In genomic region chr13:69579351-69579750, GRCh38 we compare ENCODE assay signal across 16 cellular contexts.
A peak's percentile ranks its signal among the peaks of the same experiment; 100 is the strongest.
DNase-seq lines count a peak whose midpoint lies in the region; ATAC-seq, FAIRE-seq and TF ChIP-seq lines count a peak whose summit lies in the region.
"Had no signal": no experiment of that assay in that cellular context is flagged by ENCODE, and none has a peak within 500 bp of the region (broad histone marks: within the 10 kb centered on the region; RNA-seq: fewer than 3 reads in every experiment).

No MANE protein-coding gene starts in this region.

- no peaks in the 10 kb centered on the region for H4K20me1 ChIP-seq in OCI-LY7 (ENCODE audit: insufficient read depth, low read length)

- H3K27ac Mint-ChIP-seq in Caco-2 (ENCODE audit: unreplicated experiment) = no peak overlapping the region
- H3K27ac Mint-ChIP-seq: activated CD4-positive, alpha-beta T cell treated with anti-CD3 and anti-CD28 coated beads, Interleukin-2, amount 10 ng/mL, durations not matched to agents 24 days and 14 days; activated naive CD4-positive, alpha-beta T cell treated with anti-CD3 and anti-CD28 coated beads, Interleukin-2, amount 50 U/mL, for 24 hours; CD4-positive, alpha-beta memory T cell; naive B cell had no signal

- no peaks in the 10 kb centered on the region for H3K4me1 ChIP-seq in OCI-LY7 (ENCODE audit: insufficient read depth, low read length, poor library complexity, severe bottlenecking)
- H3K4me1 ChIP-seq in right cardiac atrium (ENCODE audit: control insufficient read depth, insufficient read depth, low read length) = no peaks in the 10 kb centered on the region
- no peaks in the 10 kb centered on the region for H3K4me1 ChIP-seq in Caco-2

- no peaks in the 10 kb centered on the region for H3K79me2 ChIP-seq in OCI-LY7 (ENCODE audit: insufficient read depth, low read depth, low read length)

- H3K4me3 Mint-ChIP-seq in Caco-2 (ENCODE audit: unreplicated experiment) = no peak overlapping the region
- H3K4me3 Mint-ChIP-seq: activated CD4-positive, alpha-beta T cell treated with anti-CD3 and anti-CD28 coated beads, Interleukin-2, amount 10 ng/mL, durations not matched to agents 24 days and 14 days; activated naive CD4-positive, alpha-beta T cell treated with anti-CD3 and anti-CD28 coated beads, Interleukin-2, amount 50 U/mL, for 24 hours; CD4-positive, alpha-beta memory T cell; naive B cell had no signal

- no peak overlapping the region for H3K4me3 ChIP-seq in OCI-LY7 (ENCODE audit: low read depth, low read length, poor library complexity, severe bottlenecking)
- no peak overlapping the region for H3K4me3 ChIP-seq in right cardiac atrium (ENCODE audit: low read length)
- no peak overlapping the region for H3K4me3 ChIP-seq in Caco-2 (ENCODE audit: low read depth, low read length)
- H3K4me3 ChIP-seq: dorsolateral prefrontal cortex, K562 had no signal

- H3K9me3 ChIP-seq in OCI-LY7 (ENCODE audit: low read length) = no peaks in the 10 kb centered on the region
- no peaks in the 10 kb centered on the region for H3K9me3 ChIP-seq in right cardiac atrium (ENCODE audit: control insufficient read depth, low read length)
- no peaks in the 10 kb centered on the region for H3K9me3 ChIP-seq in Caco-2

- peaks cover 6% of the 10 kb centered on the region for H3K27me3 Mint-ChIP-seq in Caco-2 (ENCODE audit: insufficient read depth, unreplicated experiment)
- H3K27me3 Mint-ChIP-seq: activated CD4-positive, alpha-beta T cell treated with anti-CD3 and anti-CD28 coated beads, Interleukin-2, amount 10 ng/mL, durations not matched to agents 24 days and 14 days; activated naive CD4-positive, alpha-beta T cell treated with anti-CD3 and anti-CD28 coated beads, Interleukin-2, amount 50 U/mL, for 24 hours; CD4-positive, alpha-beta memory T cell; naive B cell had no signal

- 0 out of 2 replicates have a peak, but pooled peaks have one; percentile 21 for TF ChIP-seq CTCF in OCI-LY7 (conservative IDR thresholded peaks at IDR 0.05; ENCODE audit: low read length)
- peak in 1 of 2 experiments; percentile 8 for TF ChIP-seq CTCF in Caco-2 (IDR thresholded peaks at IDR 0.05; ENCODE audit: insufficient read depth in 1 of 2, low read depth in 1 of 2, low read length in 1 of 2, severe bottlenecking in 1 of 2, unreplicated experiment in 1 of 2)

- DNase-seq in Ammon's horn (ENCODE audit: low spot score) (peak; percentile 5), HT1080 (ENCODE audit: low read depth) (peak; percentile 6), OCI-LY7 (ENCODE audit: low spot score) (no peak), germinal center (ENCODE audit: low spot score) (no peak), COLO829 (ENCODE audit: low spot score) (no peak), right cardiac atrium (no peak), Caco-2 (no peak)
- DNase-seq: activated CD4-positive, alpha-beta T cell treated with anti-CD3 and anti-CD28 coated beads, Interleukin-2, amount 10 ng/mL, durations not matched to agents 24 days and 14 days; CD4-positive, alpha-beta memory T cell; dorsolateral prefrontal cortex; naive B cell; stimulated activated CD4-positive, alpha-beta T cell treated with anti-CD3 and anti-CD28 coated beads, Interleukin-2, amount 100 ng/mL, for 24 hours had no signal

- intact Hi-C loops in OCI-LY7 (cut with micrococcal nuclease; ENCODE audit: unreplicated experiment) (loop anchor here (10.0 kb wide), 1 partner anchor 65 kb away; no protein-coding TSS in a partner anchor), right cardiac atrium (cut with DNase I) (no loop called here), Caco-2 (cut with micrococcal nuclease; ENCODE audit: unreplicated experiment) (loop anchor here (1.0 to 2.0 kb wide), 2 partner anchors 15 to 278 kb away; no protein-coding TSS in a partner anchor)

- H3K36me3 ChIP-seq in OCI-LY7 (ENCODE audit: insufficient read depth, low read length) = no peaks in the 10 kb centered on the region
- H3K36me3 ChIP-seq in Caco-2 (ENCODE audit: control insufficient read depth, insufficient read depth, low read length) = no peaks in the 10 kb centered on the region

- no peak overlapping the region for H3K4me2 ChIP-seq in OCI-LY7 (ENCODE audit: low read length)

- CTCF ChIA-PET in OCI-LY7 (lab: Charles Lee; ENCODE audit: unreplicated experiment) (no interaction called here), Caco-2 (lab: Charles Lee) (no interaction called here)

- no peaks in the 10 kb centered on the region for H3K36me3 Mint-ChIP-seq in Caco-2 (ENCODE audit: insufficient read depth, unreplicated experiment)
- H3K36me3 Mint-ChIP-seq: activated naive CD4-positive, alpha-beta T cell treated with anti-CD3 and anti-CD28 coated beads, Interleukin-2, amount 50 U/mL, for 24 hours; CD4-positive, alpha-beta memory T cell; naive B cell had no signal

- no peak overlapping the region for H3K27ac ChIP-seq in OCI-LY7 (ENCODE audit: low read depth, low read length, poor library complexity, severe bottlenecking)
- H3K27ac ChIP-seq in right cardiac atrium (ENCODE audit: low read length) = no peak overlapping the region
- H3K27ac ChIP-seq: dorsolateral prefrontal cortex had no signal

- H2AFZ ChIP-seq in OCI-LY7 (ENCODE audit: low read length) = no peak overlapping the region

- ATAC-seq in right cardiac atrium = no peak
- ATAC-seq: K562, Panc1 had no signal

- peaks cover 9% of the 10 kb centered on the region for H3K9me3 Mint-ChIP-seq in Caco-2 (ENCODE audit: unreplicated experiment)

- no peaks in the 10 kb centered on the region for H3K4me1 Mint-ChIP-seq in Caco-2 (ENCODE audit: low read depth, unreplicated experiment)
- H3K4me1 Mint-ChIP-seq: activated CD4-positive, alpha-beta T cell treated with anti-CD3 and anti-CD28 coated beads, Interleukin-2, amount 10 ng/mL, durations not matched to agents 24 days and 14 days; activated naive CD4-positive, alpha-beta T cell treated with anti-CD3 and anti-CD28 coated beads, Interleukin-2, amount 50 U/mL, for 24 hours; CD4-positive, alpha-beta memory T cell; naive B cell had no signal

- FAIRE-seq in islet of Langerhans (lab: Jason Lieb, UNC) = peak; percentile 91
- FAIRE-seq: K562 had no signal

- no peaks in the 10 kb centered on the region for H3K27me3 ChIP-seq in right cardiac atrium (ENCODE audit: control insufficient read depth, insufficient read depth)
- H3K27me3 ChIP-seq in Caco-2 (replicated peaks; ENCODE audit: control insufficient read depth, insufficient read depth, low read length) = no peaks in the 10 kb centered on the region
- H3K27me3 ChIP-seq: dorsolateral prefrontal cortex had no signal

- BruUV-seq in OCI-LY7 (replicated peaks; lab: Mats Ljungman, UMichigan) (no TSS peak), Caco-2 (replicated peaks; lab: Mats Ljungman, UMichigan) (no TSS peak)

- no peaks in the 10 kb centered on the region for H3K9me2 ChIP-seq in OCI-LY7 (ENCODE audit: insufficient read depth, low read length)

- POLR2A ChIA-PET in OCI-LY7 (lab: Charles Lee) = no interaction called here
- POLR2A ChIA-PET in Caco-2 (lab: Charles Lee) = no interaction called here

Comparison
In these comparisons a context has a peak if more than half of its experiments do, and no peak if none do; other contexts are left out.
1. DNase-seq: peak in Ammon's horn (single experiment) and HT1080 (single experiment); none in OCI-LY7 (single experiment), germinal center (single experiment), COLO829 (single experiment), right cardiac atrium (0 of 3) and Caco-2 (0 of 2).
2. intact Hi-C loops: an anchor here in OCI-LY7 (10.0 kb wide) and Caco-2 (1.0 to 2.0 kb wide); none called in right cardiac atrium.